In genomic region chr16:84813141-84813933, GRCh38 we compare ENCODE assay signal across 3 cellular contexts.
A peak's percentile ranks its signal among the peaks of the same experiment; 100 is the strongest.
TF ChIP-seq lines count a peak whose summit lies in the region.

No MANE protein-coding gene starts in this region.

TF ChIP-seq in SK-N-SH, 30 proteins besides CTCF, POLR2A, EP300 and RAD21 (continued from another document):
- TF ChIP-seq IRF3 (IDR thresholded peaks at IDR 0.05; ENCODE audit: low read depth, low read length) (no peak), POLR2AphosphoS5 (IDR thresholded peaks at IDR 0.05; ENCODE audit: low read depth, low read length) (no peak)

TF ChIP-seq in SK-N-SH treated with all-trans-retinoic acid at 6 μM for 48 hours, 23 proteins besides CTCF, POLR2A, EP300 and RAD21 (continued from another document):
- TF ChIP-seq, protein P1, sequence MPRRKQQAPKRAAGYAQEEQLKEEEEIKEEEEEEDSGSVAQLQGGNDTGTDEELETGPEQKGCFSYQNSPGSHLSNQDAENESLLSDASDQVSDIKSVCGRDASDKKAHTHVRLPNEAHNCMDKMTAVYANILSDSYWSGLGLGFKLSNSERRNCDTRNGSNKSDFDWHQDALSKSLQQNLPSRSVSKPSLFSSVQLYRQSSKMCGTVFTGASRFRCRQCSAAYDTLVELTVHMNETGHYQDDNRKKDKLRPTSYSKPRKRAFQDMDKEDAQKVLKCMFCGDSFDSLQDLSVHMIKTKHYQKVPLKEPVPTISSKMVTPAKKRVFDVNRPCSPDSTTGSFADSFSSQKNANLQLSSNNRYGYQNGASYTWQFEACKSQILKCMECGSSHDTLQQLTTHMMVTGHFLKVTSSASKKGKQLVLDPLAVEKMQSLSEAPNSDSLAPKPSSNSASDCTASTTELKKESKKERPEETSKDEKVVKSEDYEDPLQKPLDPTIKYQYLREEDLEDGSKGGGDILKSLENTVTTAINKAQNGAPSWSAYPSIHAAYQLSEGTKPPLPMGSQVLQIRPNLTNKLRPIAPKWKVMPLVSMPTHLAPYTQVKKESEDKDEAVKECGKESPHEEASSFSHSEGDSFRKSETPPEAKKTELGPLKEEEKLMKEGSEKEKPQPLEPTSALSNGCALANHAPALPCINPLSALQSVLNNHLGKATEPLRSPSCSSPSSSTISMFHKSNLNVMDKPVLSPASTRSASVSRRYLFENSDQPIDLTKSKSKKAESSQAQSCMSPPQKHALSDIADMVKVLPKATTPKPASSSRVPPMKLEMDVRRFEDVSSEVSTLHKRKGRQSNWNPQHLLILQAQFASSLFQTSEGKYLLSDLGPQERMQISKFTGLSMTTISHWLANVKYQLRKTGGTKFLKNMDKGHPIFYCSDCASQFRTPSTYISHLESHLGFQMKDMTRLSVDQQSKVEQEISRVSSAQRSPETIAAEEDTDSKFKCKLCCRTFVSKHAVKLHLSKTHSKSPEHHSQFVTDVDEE (CRISPR knock-in tag; IDR thresholded peaks at IDR 0.05) = no peak
- TF ChIP-seq ARNTL (CRISPR knock-in tag; IDR thresholded peaks at IDR 0.05; ENCODE audit: borderline replicate concordance, low read depth) = no peak
- TF ChIP-seq ZC3H10 (CRISPR knock-in tag; IDR thresholded peaks at IDR 0.05) = no peak
- no peak for TF ChIP-seq ZFP30 (CRISPR knock-in tag; IDR thresholded peaks at IDR 0.05)
- TF ChIP-seq ZNF8 (CRISPR knock-in tag; IDR thresholded peaks at IDR 0.05) = no peak
- TF ChIP-seq CSRNP3 (CRISPR knock-in tag; IDR thresholded peaks at IDR 0.05) = no peak
- no peak for TF ChIP-seq PPARA (CRISPR knock-in tag; IDR thresholded peaks at IDR 0.05; ENCODE audit: borderline replicate concordance)
- TF ChIP-seq RARB (CRISPR knock-in tag; IDR thresholded peaks at IDR 0.05) = no peak
- TF ChIP-seq CREB5 (CRISPR knock-in tag; IDR thresholded peaks at IDR 0.05; ENCODE audit: low read depth) = no peak
- TF ChIP-seq GLIS3 (CRISPR knock-in tag; IDR thresholded peaks at IDR 0.05) = no peak
- TF ChIP-seq ESRRG (CRISPR knock-in tag; IDR thresholded peaks at IDR 0.05) = no peak
- no peak for TF ChIP-seq SNAI2 (CRISPR knock-in tag; IDR thresholded peaks at IDR 0.05)
- no peak for TF ChIP-seq BACH2 (CRISPR knock-in tag; IDR thresholded peaks at IDR 0.05; ENCODE audit: borderline replicate concordance)
- TF ChIP-seq ZFP3 (CRISPR knock-in tag; IDR thresholded peaks at IDR 0.05) = no peak
- no peak for TF ChIP-seq CSDC2 (CRISPR knock-in tag; IDR thresholded peaks at IDR 0.05)
- no peak for TF ChIP-seq ZNF565 (CRISPR knock-in tag; conservative IDR thresholded peaks at IDR 0.05; ENCODE audit: low read depth)

TF ChIP-seq in HEK293, 187 proteins besides CTCF, POLR2A, EP300 and RAD21 (continued from another document):
- TF ChIP-seq, protein P2, sequence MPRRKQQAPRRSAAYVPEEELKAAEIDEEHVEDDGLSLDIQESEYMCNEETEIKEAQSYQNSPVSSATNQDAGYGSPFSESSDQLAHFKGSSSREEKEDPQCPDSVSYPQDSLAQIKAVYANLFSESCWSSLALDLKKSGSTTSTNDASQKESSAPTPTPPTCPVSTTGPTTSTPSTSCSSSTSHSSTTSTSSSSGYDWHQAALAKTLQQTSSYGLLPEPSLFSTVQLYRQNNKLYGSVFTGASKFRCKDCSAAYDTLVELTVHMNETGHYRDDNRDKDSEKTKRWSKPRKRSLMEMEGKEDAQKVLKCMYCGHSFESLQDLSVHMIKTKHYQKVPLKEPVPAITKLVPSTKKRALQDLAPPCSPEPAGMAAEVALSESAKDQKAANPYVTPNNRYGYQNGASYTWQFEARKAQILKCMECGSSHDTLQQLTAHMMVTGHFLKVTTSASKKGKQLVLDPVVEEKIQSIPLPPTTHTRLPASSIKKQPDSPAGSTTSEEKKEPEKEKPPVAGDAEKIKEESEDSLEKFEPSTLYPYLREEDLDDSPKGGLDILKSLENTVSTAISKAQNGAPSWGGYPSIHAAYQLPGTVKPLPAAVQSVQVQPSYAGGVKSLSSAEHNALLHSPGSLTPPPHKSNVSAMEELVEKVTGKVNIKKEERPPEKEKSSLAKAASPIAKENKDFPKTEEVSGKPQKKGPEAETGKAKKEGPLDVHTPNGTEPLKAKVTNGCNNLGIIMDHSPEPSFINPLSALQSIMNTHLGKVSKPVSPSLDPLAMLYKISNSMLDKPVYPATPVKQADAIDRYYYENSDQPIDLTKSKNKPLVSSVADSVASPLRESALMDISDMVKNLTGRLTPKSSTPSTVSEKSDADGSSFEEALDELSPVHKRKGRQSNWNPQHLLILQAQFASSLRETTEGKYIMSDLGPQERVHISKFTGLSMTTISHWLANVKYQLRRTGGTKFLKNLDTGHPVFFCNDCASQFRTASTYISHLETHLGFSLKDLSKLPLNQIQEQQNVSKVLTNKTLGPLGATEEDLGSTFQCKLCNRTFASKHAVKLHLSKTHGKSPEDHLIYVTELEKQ (tag by site-specific recombination; IDR thresholded peaks at IDR 0.05; ENCODE audit: borderline replicate concordance) = no peak
- TF ChIP-seq GLIS1 (tag by site-specific recombination; IDR thresholded peaks at IDR 0.05) = no peak
- TF ChIP-seq, protein P3, sequence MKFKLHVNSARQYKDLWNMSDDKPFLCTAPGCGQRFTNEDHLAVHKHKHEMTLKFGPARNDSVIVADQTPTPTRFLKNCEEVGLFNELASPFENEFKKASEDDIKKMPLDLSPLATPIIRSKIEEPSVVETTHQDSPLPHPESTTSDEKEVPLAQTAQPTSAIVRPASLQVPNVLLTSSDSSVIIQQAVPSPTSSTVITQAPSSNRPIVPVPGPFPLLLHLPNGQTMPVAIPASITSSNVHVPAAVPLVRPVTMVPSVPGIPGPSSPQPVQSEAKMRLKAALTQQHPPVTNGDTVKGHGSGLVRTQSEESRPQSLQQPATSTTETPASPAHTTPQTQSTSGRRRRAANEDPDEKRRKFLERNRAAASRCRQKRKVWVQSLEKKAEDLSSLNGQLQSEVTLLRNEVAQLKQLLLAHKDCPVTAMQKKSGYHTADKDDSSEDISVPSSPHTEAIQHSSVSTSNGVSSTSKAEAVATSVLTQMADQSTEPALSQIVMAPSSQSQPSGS (tag by site-specific recombination; IDR thresholded peaks at IDR 0.05; ENCODE audit: low read depth) = 0 out of 2 replicates have a peak, but pooled peaks have one; percentile 48
